10 cellular contexts compared by ENCODE assay signal in the genomic region with DNA sequence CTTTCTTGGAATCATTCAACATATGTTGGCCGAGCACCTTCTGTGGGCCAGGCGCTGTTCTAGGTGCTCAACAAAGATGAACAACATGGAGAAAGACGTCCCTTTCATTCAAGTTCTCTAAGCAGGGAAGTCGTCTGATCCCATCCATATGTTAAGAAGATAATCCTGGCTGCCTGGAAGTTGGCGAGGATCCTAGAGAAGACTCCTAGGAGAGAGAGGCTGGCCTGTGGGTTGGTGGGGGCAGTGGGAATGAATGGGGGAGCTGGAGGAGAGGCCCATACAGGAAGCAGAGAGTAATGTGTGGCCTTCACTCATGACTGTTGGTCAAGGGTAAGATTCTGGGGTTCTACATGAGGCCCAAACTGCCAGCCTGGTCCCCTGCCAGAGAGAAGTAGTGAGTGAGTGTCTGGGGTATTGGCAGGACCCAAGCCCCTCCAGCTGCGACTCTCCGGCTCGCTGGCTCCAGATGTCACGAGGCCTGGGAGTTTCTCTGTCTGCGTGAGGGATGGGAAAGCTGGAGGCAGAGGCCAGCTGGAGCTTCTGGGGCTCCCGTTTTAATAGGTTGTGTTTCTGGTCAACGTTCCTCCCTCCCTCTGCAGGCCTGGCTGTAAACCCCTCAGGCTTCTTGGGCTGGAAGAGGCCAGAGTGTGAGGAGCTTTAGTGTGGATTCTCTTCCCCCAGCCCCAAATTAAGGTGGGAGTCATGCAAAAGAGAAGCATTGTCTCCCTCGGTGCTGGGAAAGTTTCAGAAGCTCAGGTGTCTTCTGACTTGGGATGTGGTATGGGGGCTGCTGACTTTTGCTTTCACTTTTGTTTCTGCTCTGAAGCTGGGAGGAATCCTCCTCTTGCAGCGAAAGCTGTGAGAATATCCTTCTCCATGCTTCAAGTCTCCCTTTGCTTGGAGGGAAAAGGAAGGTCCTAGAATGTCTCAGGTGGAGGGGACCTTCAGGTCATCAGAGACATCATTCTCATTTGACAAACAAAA. TPM values are rescaled to one million over a fixed set of nuclear protein-coding genes. Genes with fewer than 3 reads are reported as not detected.
DNase-seq lines count a peak whose midpoint lies in the region; ATAC-seq and TF ChIP-seq lines count a peak whose summit lies in the region.
"Had no signal": no experiment of that assay in that cellular context is flagged by ENCODE, and none has a peak within 500 bp of the region (broad histone marks: within the 10 kb centered on the region; RNA-seq: fewer than 3 reads in every experiment).

No MANE protein-coding gene starts in this region.

- H3K4me3 ChIP-seq in CD4-positive, alpha-beta memory T cell (ENCODE audit: low read length in 2 of 2): no peak overlapping the region
- H3K4me3 ChIP-seq in GM23338: no peak overlapping the region

- H3K36me3 Mint-ChIP-seq in CD4-positive, alpha-beta memory T cell: no peaks in the 10 kb centered on the region
- H3K36me3 Mint-ChIP-seq in GM23338 (ENCODE audit: low read depth): no peaks in the 10 kb centered on the region
- peaks cover 3% of the 10 kb centered on the region for H3K36me3 Mint-ChIP-seq in activated T-helper 1 cell treated with anti-CD3 and anti-CD28 coated beads, Interleukin-12 subunit alpha, Interleukin-12 subunit beta, Interleukin-2, Interleukin-4 antibody, amounts not matched to agents 30 ng/mL and 10 ng/mL and 1 ng/mL, durations not matched to agents 14 hours and 24 hours and 36 hours (ENCODE audit: low read depth)
- H3K36me3 Mint-ChIP-seq in naive thymus-derived CD8-positive, alpha-beta T cell: no peaks in the 10 kb centered on the region

- H2AFZ ChIP-seq in GM23338: no peak overlapping the region

- peaks cover 21 to 26% of the 10 kb centered on the region in 2 donors for H3K27me3 Mint-ChIP-seq in CD4-positive, alpha-beta memory T cell
- peaks cover 32% of the 10 kb centered on the region for H3K27me3 Mint-ChIP-seq in GM23338 (ENCODE audit: insufficient read depth, low read depth, poor library complexity)
- H3K27me3 Mint-ChIP-seq in activated T-helper 1 cell treated with anti-CD3 and anti-CD28 coated beads, Interleukin-12 subunit alpha, Interleukin-12 subunit beta, Interleukin-2, Interleukin-4 antibody, amounts not matched to agents 30 ng/mL and 10 ng/mL and 1 ng/mL, durations not matched to agents 14 hours and 24 hours and 36 hours (ENCODE audit: insufficient read depth): peaks cover 30% of the 10 kb centered on the region
- H3K27me3 Mint-ChIP-seq in naive thymus-derived CD8-positive, alpha-beta T cell: peaks cover 11 to 35% (median 24%) of the 10 kb centered on the region in 5 donors

- TF ChIP-seq CTCF in GM23338 (conservative IDR thresholded peaks at IDR 0.05; ENCODE audit: low read depth in 2 of 2): no peak

- no peak for DNase-seq in CD4-positive, alpha-beta memory T cell
- DNase-seq in GM23338 (ENCODE audit: low spot score) (no peak), NCI-H146 treated with DMSO at 0.1 percent for 48 hours (lab: John Stamatoyannopoulos, UW; ENCODE audit: unreplicated experiment) (no peak), NCI-H69 (lab: John Stamatoyannopoulos, UW) (no peak)
- DNase-seq in activated T-helper 1 cell treated with anti-CD3 and anti-CD28 coated beads, Interleukin-12 subunit alpha, Interleukin-12 subunit beta, Interleukin-2, Interleukin-4 antibody, amounts not matched to agents 30 ng/mL and 10 ng/mL and 1 ng/mL, durations not matched to agents 14 hours and 24 hours and 36 hours (ENCODE audit: low spot score): no peak
- DNase-seq in naive thymus-derived CD8-positive, alpha-beta T cell: no peak
- DNase-seq: GDM1 had no signal

- POLR2A ChIA-PET in CD4-positive, alpha-beta memory T cell (lab: Charles Lee; ENCODE audit: partially characterized antibody): no interaction called here
- POLR2A ChIA-PET in naive thymus-derived CD8-positive, alpha-beta T cell (lab: Charles Lee): no interaction called here

- H3K9me3 Mint-ChIP-seq in CD4-positive, alpha-beta memory T cell: no peaks in the 10 kb centered on the region
- no peaks in the 10 kb centered on the region for H3K9me3 Mint-ChIP-seq in GM23338
- no peaks in the 10 kb centered on the region for H3K9me3 Mint-ChIP-seq in activated T-helper 1 cell treated with anti-CD3 and anti-CD28 coated beads, Interleukin-12 subunit alpha, Interleukin-12 subunit beta, Interleukin-2, Interleukin-4 antibody, amounts not matched to agents 30 ng/mL and 10 ng/mL and 1 ng/mL, durations not matched to agents 14 hours and 24 hours and 36 hours
- no peaks in the 10 kb centered on the region for H3K9me3 Mint-ChIP-seq in naive thymus-derived CD8-positive, alpha-beta T cell

- ATAC-seq in GM23338 (no peak), GM18858 (IDR thresholded peaks at IDR 0.05; ENCODE audit: unreplicated experiment) (no peak), GM21576 (IDR thresholded peaks at IDR 0.05; ENCODE audit: unreplicated experiment) (no peak)
- ATAC-seq in naive thymus-derived CD8-positive, alpha-beta T cell: no peak

- H3K27ac ChIP-seq in CD4-positive, alpha-beta memory T cell (ENCODE audit: low read depth, low read length): no peak overlapping the region
- no peak overlapping the region for H3K27ac ChIP-seq in GM23338 (ENCODE audit: low read depth)
- H3K27ac ChIP-seq: neutrophil had no signal

- no peaks in the 10 kb centered on the region for H3K36me3 ChIP-seq in CD4-positive, alpha-beta memory T cell (ENCODE audit: insufficient read depth, low read length)
- no peaks in the 10 kb centered on the region for H3K36me3 ChIP-seq in GM23338 (ENCODE audit: insufficient read depth)
- H3K36me3 ChIP-seq: neutrophil had no signal

- no peaks in the 10 kb centered on the region for H3F3A ChIP-seq in GM23338 (replicated peaks; ENCODE audit: low read depth)

- H3K9me3 ChIP-seq in CD4-positive, alpha-beta memory T cell (ENCODE audit: control insufficient read depth in 1 of 2, low read length in 2 of 2): no peaks in the 10 kb centered on the region
- H3K9me3 ChIP-seq: neutrophil had no signal

- peaks cover 10% of the 10 kb centered on the region for H4K20me1 ChIP-seq in GM23338 (replicated peaks; ENCODE audit: insufficient read depth)

- peaks cover 15% of the 10 kb centered on the region for H3K79me2 ChIP-seq in GM23338 (replicated peaks; ENCODE audit: insufficient read depth)

- intact Hi-C loops in CD4-positive, alpha-beta memory T cell (cut with micrococcal nuclease): no loop called here
- intact Hi-C loops in activated T-helper 1 cell treated with anti-CD3 and anti-CD28 coated beads, Interleukin-12 subunit alpha, Interleukin-12 subunit beta, Interleukin-2, Interleukin-4 antibody, amounts not matched to agents 30 ng/mL and 10 ng/mL and 1 ng/mL, durations not matched to agents 14 hours and 24 hours and 36 hours (cut with micrococcal nuclease): no loop called here

- H3K4me1 ChIP-seq in CD4-positive, alpha-beta memory T cell (ENCODE audit: insufficient read depth, low read length): peaks cover 24% of the 10 kb centered on the region
- H3K4me1 ChIP-seq in GM23338 (ENCODE audit: insufficient read depth): peaks cover 12% of the 10 kb centered on the region; the same call in 1 of the 2 replicates

- H3K4me2 ChIP-seq in GM23338: no peak overlapping the region

- H3K4me3 Mint-ChIP-seq in CD4-positive, alpha-beta memory T cell: peak overlapping the region; percentile 55 to 83 (median 76)
- peak overlapping the region; percentile 77; the same call in 1 of the 3 replicates for H3K4me3 Mint-ChIP-seq in GM23338
- peak overlapping the region; percentile 19 for H3K4me3 Mint-ChIP-seq in activated T-helper 1 cell treated with anti-CD3 and anti-CD28 coated beads, Interleukin-12 subunit alpha, Interleukin-12 subunit beta, Interleukin-2, Interleukin-4 antibody, amounts not matched to agents 30 ng/mL and 10 ng/mL and 1 ng/mL, durations not matched to agents 14 hours and 24 hours and 36 hours
- H3K4me3 Mint-ChIP-seq in naive thymus-derived CD8-positive, alpha-beta T cell: peak overlapping the region; percentile 12 to 77 (median 64)

- peak overlapping the region in 4 of 7 donors; percentile 3 to 70 (median 44) for H3K27ac Mint-ChIP-seq in CD4-positive, alpha-beta memory T cell
- no peak overlapping the region for H3K27ac Mint-ChIP-seq in GM23338
- no peak overlapping the region for H3K27ac Mint-ChIP-seq in activated T-helper 1 cell treated with anti-CD3 and anti-CD28 coated beads, Interleukin-12 subunit alpha, Interleukin-12 subunit beta, Interleukin-2, Interleukin-4 antibody, amounts not matched to agents 30 ng/mL and 10 ng/mL and 1 ng/mL, durations not matched to agents 14 hours and 24 hours and 36 hours
- H3K27ac Mint-ChIP-seq in naive thymus-derived CD8-positive, alpha-beta T cell: peak overlapping the region in 6 of 10 donors; percentile 8 to 60 (median 35)

- CTCF ChIA-PET in CD4-positive, alpha-beta memory T cell (lab: Charles Lee; ENCODE audit: partially characterized antibody): interaction anchor here (1.9 kb wide), 1 partner anchor 28 kb away, joined by 8 read pairs; no protein-coding TSS in a partner anchor

- H3K27me3 ChIP-seq in CD4-positive, alpha-beta memory T cell (ENCODE audit: insufficient read depth, low read length): peaks cover 12% of the 10 kb centered on the region
- peaks cover 23% of the 10 kb centered on the region for H3K27me3 ChIP-seq in GM23338 (ENCODE audit: insufficient read depth)

- no peaks in the 10 kb centered on the region for H3K9me2 ChIP-seq in GM23338 (ENCODE audit: insufficient read depth)

- H3K4me1 Mint-ChIP-seq in CD4-positive, alpha-beta memory T cell: peaks cover 8 to 40% (median 22%) of the 10 kb centered on the region in 4 donors
- H3K4me1 Mint-ChIP-seq in GM23338: peaks cover 59% of the 10 kb centered on the region
- H3K4me1 Mint-ChIP-seq in activated T-helper 1 cell treated with anti-CD3 and anti-CD28 coated beads, Interleukin-12 subunit alpha, Interleukin-12 subunit beta, Interleukin-2, Interleukin-4 antibody, amounts not matched to agents 30 ng/mL and 10 ng/mL and 1 ng/mL, durations not matched to agents 14 hours and 24 hours and 36 hours (ENCODE audit: low read depth): peaks cover 24% of the 10 kb centered on the region
- H3K4me1 Mint-ChIP-seq in naive thymus-derived CD8-positive, alpha-beta T cell: peaks cover 10 to 37% (median 26%) of the 10 kb centered on the region in 4 donors

TF ChIP-seq in GM23338, 12 proteins besides CTCF, POLR2A, EP300 and RAD21 (continues in another document):
- TF ChIP-seq EZH2phosphoT487 (IDR thresholded peaks at IDR 0.05; ENCODE audit: unreplicated experiment) (no peak), ZNF114 (CRISPR knock-in tag; IDR thresholded peaks at IDR 0.05) (no peak)

RNA-seq across cellular contexts. Expression of a gene that starts 2.5 kb away (rescaled TPM):
- total RNA-seq in CD4-positive, alpha-beta memory T cell: under 1 TPM; 0.47 to 0.61 TPM
- polyA plus RNA-seq in CD4-positive, alpha-beta memory T cell: not detected
- 5.2 and 7.9 TPM in 2 replicates for total RNA-seq in GM23338 (2014; rRNA removed; shearing (Covaris generic))
- polyA plus RNA-seq in GM23338 (2016; fragmentation: Nextera tagmentation; extraction: Ambion mirVana): 4.0 and 4.7 TPM in 2 replicates
- total RNA-seq in activated T-helper 1 cell treated with anti-CD3 and anti-CD28 coated beads, Interleukin-12 subunit alpha, Interleukin-12 subunit beta, Interleukin-2, Interleukin-4 antibody, amounts not matched to agents 30 ng/mL and 10 ng/mL and 1 ng/mL, durations not matched to agents 14 hours and 24 hours and 36 hours: 0.21 TPM in 1 of 2 replicates, not detected in the other
- not detected for total RNA-seq in naive thymus-derived CD8-positive, alpha-beta T cell
- polyA plus RNA-seq in naive thymus-derived CD8-positive, alpha-beta T cell: not detected

Comparison
In these comparisons a context has a peak if more than half of its experiments do, and no peak if none do; other contexts are left out.
1. H3K27ac Mint-ChIP-seq: peak in CD4-positive, alpha-beta memory T cell (4 of 7) and naive thymus-derived CD8-positive, alpha-beta T cell (6 of 10); none in GM23338 (single experiment) and activated T-helper 1 cell treated with anti-CD3 and anti-CD28 coated beads, Interleukin-12 subunit alpha, Interleukin-12 subunit beta, Interleukin-2, Interleukin-4 antibody, amounts not matched to agents 30 ng/mL and 10 ng/mL and 1 ng/mL, durations not matched to agents 14 hours and 24 hours and 36 hours (single experiment).
2. H3K4me3 Mint-ChIP-seq: peak in every context shown above with its lines; median percentile 77 in GM23338; 76 in CD4-positive, alpha-beta memory T cell; 64 in naive thymus-derived CD8-positive, alpha-beta T cell; 19 in activated T-helper 1 cell treated with anti-CD3 and anti-CD28 coated beads, Interleukin-12 subunit alpha, Interleukin-12 subunit beta, Interleukin-2, Interleukin-4 antibody, amounts not matched to agents 30 ng/mL and 10 ng/mL and 1 ng/mL, durations not matched to agents 14 hours and 24 hours and 36 hours.